In genomic region chr9:70578720-70579119, GRCh38 we compare ENCODE assay signal across 20 cellular contexts.
DNase-seq lines count a peak whose midpoint lies in the region; ATAC-seq and TF ChIP-seq lines count a peak whose summit lies in the region.
"Had no signal": no experiment of that assay in that cellular context is flagged by ENCODE, and none has a peak within 500 bp of the region (broad histone marks: within the 10 kb centered on the region; RNA-seq: fewer than 3 reads in every experiment).

No MANE protein-coding gene starts in this region.

- DNase-seq in NAMALWA (ENCODE audit: low spot score) (peak; percentile 22), choroid plexus epithelial cell (ENCODE audit: low read depth) (no peak), LoVo (ENCODE audit: low spot score) (no peak)
- DNase-seq: activated CD4-positive, alpha-beta T cell treated with anti-CD3 and anti-CD28 coated beads, Interleukin-2, amount 10 ng/mL, durations not matched to agents 24 days and 14 days; activated naive CD8-positive, alpha-beta T cell treated with anti-CD3 and anti-CD28 coated beads, Interleukin-2, amount 10 ng/mL, durations not matched to agents 7 days and 5 days; cortex of kidney; left cardiac atrium; MG63; NCI-H1930; NCI-H345; NK-92 treated with Interleukin-12 subunit alpha and Interleukin-12 subunit beta, amount 100 ng/mL, for 24 hours; stimulated activated CD4-positive, alpha-beta T cell treated with anti-CD3 and anti-CD28 coated beads, Interleukin-2, amount 100 ng/mL, for 24 hours; stimulated activated naive CD4-positive, alpha-beta T cell treated with Interleukin-2 at 50 U/mL for 16 hours; tibial artery had no signal

- no peak overlapping the region for H3K4me3 ChIP-seq in choroid plexus epithelial cell (ENCODE audit: low read depth, low read length)
- H3K4me3 ChIP-seq: MG63, tibial artery had no signal

- no peak overlapping the region for H3K27ac ChIP-seq in C4-2B
- H3K27ac ChIP-seq: tibial artery had no signal

- ATAC-seq in HG03439 (IDR thresholded peaks at IDR 0.05; ENCODE audit: unreplicated experiment) = no peak
- no peak for ATAC-seq in HG02610 (IDR thresholded peaks at IDR 0.05; ENCODE audit: unreplicated experiment)
- no peak for ATAC-seq in HG02840 (IDR thresholded peaks at IDR 0.05; ENCODE audit: low FRiP score, unreplicated experiment)
- ATAC-seq: left cardiac atrium; natural killer cell treated with Interleukin-12 subunit alpha and Interleukin-12 subunit beta and Interleukin-15 and Interleukin-18, amount 100 ng/mL, for 72 hours had no signal

- TF ChIP-seq CTCF in C4-2B (conservative IDR thresholded peaks at IDR 0.05) (peak; percentile 15; the same call in 1 of the 2 replicates), GM12874 (IDR thresholded peaks at IDR 0.05; ENCODE audit: insufficient read depth, low read depth, low read length) (peak; percentile 21; the same call in 1 of the 2 replicates), choroid plexus epithelial cell (conservative IDR thresholded peaks at IDR 0.05; ENCODE audit: low read depth, low read length) (peak; percentile 19)
